Comparison of ENCODE assay signal across 1 cellular context in genomic region chr16:10613771-10614485, GRCh38.
TF ChIP-seq lines count a peak whose summit lies in the region.

No MANE protein-coding gene starts in this region.

TF ChIP-seq in GM23338, 12 proteins besides CTCF, POLR2A, EP300 and RAD21 (continued from another document):
- TF ChIP-seq, protein P1, sequence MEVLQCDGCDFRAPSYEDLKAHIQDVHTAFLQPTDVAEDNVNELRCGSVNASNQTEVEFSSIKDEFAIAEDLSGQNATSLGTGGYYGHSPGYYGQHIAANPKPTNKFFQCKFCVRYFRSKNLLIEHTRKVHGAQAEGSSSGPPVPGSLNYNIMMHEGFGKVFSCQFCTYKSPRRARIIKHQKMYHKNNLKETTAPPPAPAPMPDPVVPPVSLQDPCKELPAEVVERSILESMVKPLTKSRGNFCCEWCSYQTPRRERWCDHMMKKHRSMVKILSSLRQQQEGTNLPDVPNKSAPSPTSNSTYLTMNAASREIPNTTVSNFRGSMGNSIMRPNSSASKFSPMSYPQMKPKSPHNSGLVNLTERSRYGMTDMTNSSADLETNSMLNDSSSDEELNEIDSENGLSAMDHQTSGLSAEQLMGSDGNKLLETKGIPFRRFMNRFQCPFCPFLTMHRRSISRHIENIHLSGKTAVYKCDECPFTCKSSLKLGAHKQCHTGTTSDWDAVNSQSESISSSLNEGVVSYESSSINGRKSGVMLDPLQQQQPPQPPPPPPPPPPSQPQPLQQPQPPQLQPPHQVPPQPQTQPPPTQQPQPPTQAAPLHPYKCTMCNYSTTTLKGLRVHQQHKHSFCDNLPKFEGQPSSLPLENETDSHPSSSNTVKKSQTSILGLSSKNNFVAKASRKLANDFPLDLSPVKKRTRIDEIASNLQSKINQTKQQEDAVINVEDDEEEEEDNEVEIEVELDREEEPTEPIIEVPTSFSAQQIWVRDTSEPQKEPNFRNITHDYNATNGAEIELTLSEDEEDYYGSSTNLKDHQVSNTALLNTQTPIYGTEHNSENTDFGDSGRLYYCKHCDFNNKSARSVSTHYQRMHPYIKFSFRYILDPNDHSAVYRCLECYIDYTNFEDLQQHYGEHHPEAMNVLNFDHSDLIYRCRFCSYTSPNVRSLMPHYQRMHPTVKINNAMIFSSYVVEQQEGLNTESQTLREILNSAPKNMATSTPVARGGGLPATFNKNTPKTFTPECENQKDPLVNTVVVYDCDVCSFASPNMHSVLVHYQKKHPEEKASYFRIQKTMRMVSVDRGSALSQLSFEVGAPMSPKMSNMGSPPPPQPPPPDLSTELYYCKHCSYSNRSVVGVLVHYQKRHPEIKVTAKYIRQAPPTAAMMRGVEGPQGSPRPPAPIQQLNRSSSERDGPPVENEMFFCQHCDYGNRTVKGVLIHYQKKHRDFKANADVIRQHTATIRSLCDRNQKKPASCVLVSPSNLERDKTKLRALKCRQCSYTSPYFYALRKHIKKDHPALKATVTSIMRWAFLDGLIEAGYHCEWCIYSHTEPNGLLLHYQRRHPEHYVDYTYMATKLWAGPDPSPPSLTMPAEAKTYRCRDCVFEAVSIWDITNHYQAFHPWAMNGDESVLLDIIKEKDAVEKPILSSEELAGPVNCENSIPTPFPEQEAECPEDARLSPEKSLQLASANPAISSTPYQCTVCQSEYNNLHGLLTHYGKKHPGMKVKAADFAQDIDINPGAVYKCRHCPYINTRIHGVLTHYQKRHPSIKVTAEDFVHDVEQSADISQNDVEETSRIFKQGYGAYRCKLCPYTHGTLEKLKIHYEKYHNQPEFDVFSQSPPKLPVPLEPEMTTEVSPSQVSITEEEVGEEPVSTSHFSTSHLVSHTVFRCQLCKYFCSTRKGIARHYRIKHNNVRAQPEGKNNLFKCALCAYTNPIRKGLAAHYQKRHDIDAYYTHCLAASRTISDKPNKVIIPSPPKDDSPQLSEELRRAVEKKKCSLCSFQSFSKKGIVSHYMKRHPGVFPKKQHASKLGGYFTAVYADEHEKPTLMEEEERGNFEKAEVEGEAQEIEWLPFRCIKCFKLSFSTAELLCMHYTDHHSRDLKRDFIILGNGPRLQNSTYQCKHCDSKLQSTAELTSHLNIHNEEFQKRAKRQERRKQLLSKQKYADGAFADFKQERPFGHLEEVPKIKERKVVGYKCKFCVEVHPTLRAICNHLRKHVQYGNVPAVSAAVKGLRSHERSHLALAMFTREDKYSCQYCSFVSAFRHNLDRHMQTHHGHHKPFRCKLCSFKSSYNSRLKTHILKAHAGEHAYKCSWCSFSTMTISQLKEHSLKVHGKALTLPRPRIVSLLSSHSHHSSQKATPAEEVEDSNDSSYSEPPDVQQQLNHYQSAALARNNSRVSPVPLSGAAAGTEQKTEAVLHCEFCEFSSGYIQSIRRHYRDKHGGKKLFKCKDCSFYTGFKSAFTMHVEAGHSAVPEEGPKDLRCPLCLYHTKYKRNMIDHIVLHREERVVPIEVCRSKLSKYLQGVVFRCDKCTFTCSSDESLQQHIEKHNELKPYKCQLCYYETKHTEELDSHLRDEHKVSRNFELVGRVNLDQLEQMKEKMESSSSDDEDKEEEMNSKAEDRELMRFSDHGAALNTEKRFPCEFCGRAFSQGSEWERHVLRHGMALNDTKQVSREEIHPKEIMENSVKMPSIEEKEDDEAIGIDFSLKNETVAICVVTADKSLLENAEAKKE (CRISPR knock-in tag; IDR thresholded peaks at IDR 0.05) = no peak
- no peak for TF ChIP-seq EZH2phosphoT487 (IDR thresholded peaks at IDR 0.05; ENCODE audit: unreplicated experiment)
- no peak for TF ChIP-seq REST (IDR thresholded peaks at IDR 0.05; ENCODE audit: unreplicated experiment)
